In genomic region chr11:72037554-72038311, GRCh38 we compare ENCODE assay signal across 9 cellular contexts. TPM values are rescaled to one million over a fixed set of nuclear protein-coding genes. Genes with fewer than 3 reads are reported as not detected.
A peak's percentile ranks its signal among the peaks of the same experiment; 100 is the strongest.
DNase-seq lines count a peak whose midpoint lies in the region; ATAC-seq and TF ChIP-seq lines count a peak whose summit lies in the region.
"Had no signal": no experiment of that assay in that cellular context is flagged by ENCODE, and none has a peak within 500 bp of the region (broad histone marks: within the 10 kb centered on the region; RNA-seq: fewer than 3 reads in every experiment).

No MANE protein-coding gene starts in this region.

- no peak overlapping the region for H3K27ac Mint-ChIP-seq in activated T-helper 17 cell treated with anti-CD3 and anti-CD28 coated beads, Interleukin-2, amount 50 U/mL, for 72 hours

- intact Hi-C loops in thyroid gland (cut with DNase I), result no loop called here
- intact Hi-C loops in posterior vena cava (cut with DNase I), result loop anchor here in 1 of 2 donors (5.0 kb wide), 1 partner anchor 45 kb away; the partner anchor contains the start of genes LRRC51 and NUMA1

- peaks cover 24% of the 10 kb centered on the region for H3K4me1 Mint-ChIP-seq in activated T-helper 17 cell treated with anti-CD3 and anti-CD28 coated beads, Interleukin-2, amount 50 U/mL, for 72 hours

- H3K9me3 ChIP-seq in hepatocyte (ENCODE audit: low read depth) (no peaks in the 10 kb centered on the region), thyroid gland (no peaks in the 10 kb centered on the region)

- H4K20me1 ChIP-seq in hepatocyte (ENCODE audit: insufficient read depth, poor library complexity, severe bottlenecking), result peaks cover 55% of the 10 kb centered on the region

- no peak overlapping the region for H2AFZ ChIP-seq in hepatocyte

- no peaks in the 10 kb centered on the region for H3K9me3 Mint-ChIP-seq in activated T-helper 17 cell treated with anti-CD3 and anti-CD28 coated beads, Interleukin-2, amount 50 U/mL, for 72 hours
- H3K9me3 Mint-ChIP-seq: CD14-positive monocyte had no signal

- TF ChIP-seq POLR2A in thyroid gland (IDR thresholded peaks at IDR 0.05), result no peak

- no peaks in the 10 kb centered on the region for H3K27me3 Mint-ChIP-seq in activated T-helper 17 cell treated with anti-CD3 and anti-CD28 coated beads, Interleukin-2, amount 50 U/mL, for 72 hours

- H3K9me2 ChIP-seq in hepatocyte (replicated peaks; ENCODE audit: insufficient read depth), result no peaks in the 10 kb centered on the region

- peak overlapping the region; percentile 99 for H3K27ac ChIP-seq in hepatocyte
- H3K27ac ChIP-seq in thyroid gland, result peak overlapping the region; percentile 92 to 100 (median 95)

- H3K27me3 ChIP-seq in hepatocyte, result no peaks in the 10 kb centered on the region
- no peaks in the 10 kb centered on the region for H3K27me3 ChIP-seq in thyroid gland

- H3K36me3 ChIP-seq in hepatocyte (replicated peaks; ENCODE audit: insufficient read depth, low read depth) (no peaks in the 10 kb centered on the region), thyroid gland (peaks cover 9 to 14% of the 10 kb centered on the region in 2 donors)

- TF ChIP-seq CTCF in hepatocyte (IDR thresholded peaks at IDR 0.05; ENCODE audit: poor library complexity) (no peak), thyroid gland (IDR thresholded peaks at IDR 0.05) (no peak)

- ATAC-seq in activated T-helper 17 cell treated with anti-CD3 and anti-CD28 coated beads, Interleukin-2, amount 50 U/mL, for 72 hours (replicated peaks), result no peak
- no peak for ATAC-seq in HG02885 (IDR thresholded peaks at IDR 0.05; ENCODE audit: poor library complexity, unreplicated experiment)

- H3K79me2 ChIP-seq in hepatocyte, result peaks cover 82% of the 10 kb centered on the region

- H3K36me3 Mint-ChIP-seq in activated T-helper 17 cell treated with anti-CD3 and anti-CD28 coated beads, Interleukin-2, amount 50 U/mL, for 72 hours (ENCODE audit: low read depth), result peaks cover 54% of the 10 kb centered on the region

- H3K4me2 ChIP-seq in hepatocyte, result peak overlapping the region; percentile 95

- H3K4me3 ChIP-seq in hepatocyte (peak overlapping the region; percentile 16), thyroid gland (replicated peaks in 1 of 3) (no peak overlapping the region)

- WGBS in hepatocyte (ENCODE audit: low lambda C conversion rate, missing lambda C conversion rate), result 47% methylated on average over 4 of the region's 4 CpGs
- WGBS in thyroid gland, 2 donors, result 31 to 44% methylated on average over 4 of the region's 4 CpGs

- peak; percentile 37 for DNase-seq in NCI-H82 (lab: John Stamatoyannopoulos, UW)
- DNase-seq in NCI-H82 treated with DMSO at 0.1 percent for 48 hours (lab: John Stamatoyannopoulos, UW; ENCODE audit: unreplicated experiment), result no peak
- DNase-seq in hepatocyte (ENCODE audit: low spot score), result no peak
- DNase-seq in thyroid gland, result no peak
- no peak for DNase-seq in NOMO-1 (lab: John Stamatoyannopoulos, UW; ENCODE audit: unreplicated experiment in 2 of 2)
- DNase-seq in posterior vena cava (ENCODE audit: low spot score), result no peak

- H3K4me1 ChIP-seq in hepatocyte (ENCODE audit: insufficient read depth), result peaks cover 28% of the 10 kb centered on the region
- peaks cover 47 to 58% of the 10 kb centered on the region in 2 donors for H3K4me1 ChIP-seq in thyroid gland

- peak overlapping the region; percentile 53 for H3K4me3 Mint-ChIP-seq in activated T-helper 17 cell treated with anti-CD3 and anti-CD28 coated beads, Interleukin-2, amount 50 U/mL, for 72 hours

RNA-seq across cellular contexts. Expression of gene IL18BP, which starts 39.0 kb away (rescaled TPM):
- 10 to 100 TPM; 18.4 to 21.9 TPM for total RNA-seq in activated T-helper 17 cell treated with anti-CD3 and anti-CD28 coated beads, Interleukin-2, amount 50 U/mL, for 72 hours
- total RNA-seq in hepatocyte (2.4 and 2.8 TPM in 2 replicates), thyroid gland (10 to 100 TPM in 2 of 4 donors, 1 to 10 TPM in 2; 7.6 to 12.1 (median 9.5) TPM), posterior vena cava (10 to 100 TPM; 11.3 to 13.0 TPM)
- polyA plus RNA-seq in hepatocyte, result 2.2 and 2.6 TPM in 2 replicates

RNA-seq across cellular contexts. Expression of gene NUMA1, which starts 42.6 kb away (rescaled TPM):
- 100 to 1,000 TPM; 179 to 277 TPM for total RNA-seq in activated T-helper 17 cell treated with anti-CD3 and anti-CD28 coated beads, Interleukin-2, amount 50 U/mL, for 72 hours
- total RNA-seq in hepatocyte, result 129 and 140 TPM in 2 replicates
- 103 and 116 TPM in 2 replicates for polyA plus RNA-seq in hepatocyte
- 100 to 1,000 TPM; 259 to 342 (median 280) TPM for total RNA-seq in thyroid gland
- 100 to 1,000 TPM; 129 to 143 TPM for total RNA-seq in posterior vena cava

RNA-seq across cellular contexts. Expression of gene LRRC51, which starts 42.9 kb away (rescaled TPM):
- 1 to 10 TPM; 3.3 to 5.4 TPM for total RNA-seq in activated T-helper 17 cell treated with anti-CD3 and anti-CD28 coated beads, Interleukin-2, amount 50 U/mL, for 72 hours
- 2.1 and 4.5 TPM in 2 replicates for total RNA-seq in hepatocyte
- polyA plus RNA-seq in hepatocyte, result 3.7 and 7.8 TPM in 2 replicates
- total RNA-seq in thyroid gland, result 10 to 100 TPM; 13.0 to 24.5 (median 14.1) TPM
- 1 to 10 TPM; 6.0 to 6.9 TPM for total RNA-seq in posterior vena cava
